ENCODE assay signal across 15 cellular contexts in the genomic region with DNA sequence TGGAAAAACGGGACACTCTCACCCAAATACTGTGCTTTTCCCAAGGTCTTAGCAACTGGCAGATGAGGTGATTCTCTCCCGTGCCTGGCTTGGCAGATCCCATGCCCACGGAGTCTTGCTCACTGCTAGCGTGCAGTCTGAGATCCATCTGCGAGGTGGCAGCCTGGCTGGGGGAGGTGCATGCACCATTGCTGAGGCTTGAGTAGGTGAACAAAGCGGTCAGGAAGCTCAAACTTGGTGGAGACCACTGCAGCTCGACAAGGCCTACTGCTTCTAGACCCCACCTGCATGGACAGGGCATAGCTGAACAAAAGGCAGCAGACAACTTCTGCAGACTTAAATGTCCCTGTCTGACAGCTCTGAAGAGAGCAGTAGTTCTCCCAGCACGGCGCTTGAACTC. TPM values are rescaled to one million over a fixed set of nuclear protein-coding genes. Genes with fewer than 3 reads are reported as not detected.
"Had no signal": no experiment of that assay in that cellular context is flagged by ENCODE, and none has a peak within 500 bp of the region (broad histone marks: within the 10 kb centered on the region; RNA-seq: fewer than 3 reads in every experiment).

No MANE protein-coding gene starts in this region.

RNA-seq across cellular contexts. Expression of gene VAX2, which starts 24.2 kb away (rescaled TPM):
- total RNA-seq: activated B cell treated with CpG ODN at 0.5 μM for 24 hours; activated CD4-positive, alpha-beta memory T cell treated with anti-CD3 and anti-CD28 coated beads for 36 hours; activated CD4-positive, alpha-beta memory T cell treated with anti-CD3 and anti-CD28 coated beads, Interleukin-2, amount 10 ng/mL, durations not matched to agents 7 days and 5 days; activated CD4-positive, alpha-beta T cell treated with anti-CD3 and anti-CD28 coated beads for 36 hours; activated CD4-positive, alpha-beta T cell treated with anti-CD3 and anti-CD28 coated beads, Interleukin-2, amount 10 ng/mL, durations not matched to agents 24 days and 14 days; activated CD4-positive, alpha-beta T cell treated with anti-CD3 and anti-CD28 coated beads, Interleukin-2, amount 10 ng/mL, durations not matched to agents 7 days and 5 days; activated CD8-positive, alpha-beta memory T cell treated with anti-CD3 and anti-CD28 coated beads for 36 hours; activated CD8-positive, alpha-beta memory T cell treated with anti-CD3 and anti-CD28 coated beads, Interleukin-2, amount 10 ng/mL, durations not matched to agents 7 days and 5 days; activated CD8-positive, alpha-beta T cell treated with anti-CD3 and anti-CD28 coated beads for 36 hours; activated CD8-positive, alpha-beta T cell treated with anti-CD3 and anti-CD28 coated beads, Interleukin-2, amount 10 ng/mL, durations not matched to agents 7 days and 5 days; T-cell; T-helper 1 cell treated with Interleukin-12 subunit alpha and Interleukin-12 subunit beta and Interleukin-4 antibody, amounts not matched to agents 30 ng/mL and 1 ng/mL, for 36 hours; T-helper 17 cell; T-helper 2 cell treated with Interferon-gamma antibody and Interleukin-4, amounts not matched to agents 100 ng/mL and 5 ng/mL, for 36 hours; WTC11 had no signal

RNA-seq across cellular contexts. Expression of gene CD207, which starts 40.5 kb away (rescaled TPM):
- total RNA-seq: activated B cell treated with CpG ODN at 0.5 μM for 24 hours; activated CD4-positive, alpha-beta memory T cell treated with anti-CD3 and anti-CD28 coated beads for 36 hours; activated CD4-positive, alpha-beta memory T cell treated with anti-CD3 and anti-CD28 coated beads, Interleukin-2, amount 10 ng/mL, durations not matched to agents 7 days and 5 days; activated CD4-positive, alpha-beta T cell treated with anti-CD3 and anti-CD28 coated beads for 36 hours; activated CD4-positive, alpha-beta T cell treated with anti-CD3 and anti-CD28 coated beads, Interleukin-2, amount 10 ng/mL, durations not matched to agents 24 days and 14 days; activated CD4-positive, alpha-beta T cell treated with anti-CD3 and anti-CD28 coated beads, Interleukin-2, amount 10 ng/mL, durations not matched to agents 7 days and 5 days; activated CD8-positive, alpha-beta memory T cell treated with anti-CD3 and anti-CD28 coated beads for 36 hours; activated CD8-positive, alpha-beta memory T cell treated with anti-CD3 and anti-CD28 coated beads, Interleukin-2, amount 10 ng/mL, durations not matched to agents 7 days and 5 days; activated CD8-positive, alpha-beta T cell treated with anti-CD3 and anti-CD28 coated beads for 36 hours; activated CD8-positive, alpha-beta T cell treated with anti-CD3 and anti-CD28 coated beads, Interleukin-2, amount 10 ng/mL, durations not matched to agents 7 days and 5 days; T-cell; T-helper 1 cell treated with Interleukin-12 subunit alpha and Interleukin-12 subunit beta and Interleukin-4 antibody, amounts not matched to agents 30 ng/mL and 1 ng/mL, for 36 hours; T-helper 2 cell treated with Interferon-gamma antibody and Interleukin-4, amounts not matched to agents 100 ng/mL and 5 ng/mL, for 36 hours; WTC11 had no signal

RNA-seq across cellular contexts. Expression of gene CLEC4F, which starts 55.7 kb away (rescaled TPM):
- total RNA-seq: activated B cell treated with CpG ODN at 0.5 μM for 24 hours; activated CD4-positive, alpha-beta memory T cell treated with anti-CD3 and anti-CD28 coated beads for 36 hours; activated CD4-positive, alpha-beta memory T cell treated with anti-CD3 and anti-CD28 coated beads, Interleukin-2, amount 10 ng/mL, durations not matched to agents 7 days and 5 days; activated CD4-positive, alpha-beta T cell treated with anti-CD3 and anti-CD28 coated beads for 36 hours; activated CD4-positive, alpha-beta T cell treated with anti-CD3 and anti-CD28 coated beads, Interleukin-2, amount 10 ng/mL, durations not matched to agents 24 days and 14 days; activated CD4-positive, alpha-beta T cell treated with anti-CD3 and anti-CD28 coated beads, Interleukin-2, amount 10 ng/mL, durations not matched to agents 7 days and 5 days; activated CD8-positive, alpha-beta memory T cell treated with anti-CD3 and anti-CD28 coated beads for 36 hours; activated CD8-positive, alpha-beta memory T cell treated with anti-CD3 and anti-CD28 coated beads, Interleukin-2, amount 10 ng/mL, durations not matched to agents 7 days and 5 days; activated CD8-positive, alpha-beta T cell treated with anti-CD3 and anti-CD28 coated beads for 36 hours; activated CD8-positive, alpha-beta T cell treated with anti-CD3 and anti-CD28 coated beads, Interleukin-2, amount 10 ng/mL, durations not matched to agents 7 days and 5 days; T-cell; T-helper 2 cell treated with Interferon-gamma antibody and Interleukin-4, amounts not matched to agents 100 ng/mL and 5 ng/mL, for 36 hours; WTC11 had no signal

RNA-seq across cellular contexts. Expression of gene ATP6V1B1, which starts 59.6 kb away (rescaled TPM):
- total RNA-seq: activated B cell treated with CpG ODN at 0.5 μM for 24 hours; activated CD4-positive, alpha-beta memory T cell treated with anti-CD3 and anti-CD28 coated beads for 36 hours; activated CD4-positive, alpha-beta memory T cell treated with anti-CD3 and anti-CD28 coated beads, Interleukin-2, amount 10 ng/mL, durations not matched to agents 7 days and 5 days; activated CD4-positive, alpha-beta T cell treated with anti-CD3 and anti-CD28 coated beads for 36 hours; activated CD4-positive, alpha-beta T cell treated with anti-CD3 and anti-CD28 coated beads, Interleukin-2, amount 10 ng/mL, durations not matched to agents 24 days and 14 days; activated CD4-positive, alpha-beta T cell treated with anti-CD3 and anti-CD28 coated beads, Interleukin-2, amount 10 ng/mL, durations not matched to agents 7 days and 5 days; activated CD8-positive, alpha-beta memory T cell treated with anti-CD3 and anti-CD28 coated beads for 36 hours; activated CD8-positive, alpha-beta memory T cell treated with anti-CD3 and anti-CD28 coated beads, Interleukin-2, amount 10 ng/mL, durations not matched to agents 7 days and 5 days; activated CD8-positive, alpha-beta T cell treated with anti-CD3 and anti-CD28 coated beads for 36 hours; activated CD8-positive, alpha-beta T cell treated with anti-CD3 and anti-CD28 coated beads, Interleukin-2, amount 10 ng/mL, durations not matched to agents 7 days and 5 days; T-cell; T-helper 1 cell treated with Interleukin-12 subunit alpha and Interleukin-12 subunit beta and Interleukin-4 antibody, amounts not matched to agents 30 ng/mL and 1 ng/mL, for 36 hours; T-helper 17 cell; T-helper 2 cell treated with Interferon-gamma antibody and Interleukin-4, amounts not matched to agents 100 ng/mL and 5 ng/mL, for 36 hours; WTC11 had no signal
